In genomic region chr12:122412851-122413433, GRCh38 we compare ENCODE assay signal across 10 cellular contexts. TPM values are rescaled to one million over a fixed set of nuclear protein-coding genes. Genes with fewer than 3 reads are reported as not detected.
DNase-seq lines count a peak whose midpoint lies in the region; ATAC-seq and TF ChIP-seq lines count a peak whose summit lies in the region.
"Had no signal": no experiment of that assay in that cellular context is flagged by ENCODE, and none has a peak within 500 bp of the region (broad histone marks: within the 10 kb centered on the region; RNA-seq: fewer than 3 reads in every experiment).

No MANE protein-coding gene starts in this region.

- in situ Hi-C loops in SK-MEL-5 (cut with HindIII; ENCODE audit: low pct_unique_long_range_greater_than_20kb, low sequenced_read_pairs) = no loop called here

- H3K4me3 ChIP-seq in esophagus squamous epithelium = peak overlapping the region in 1 of 4 donors; percentile 3
- H3K4me3 ChIP-seq in stomach = no peak overlapping the region

- ATAC-seq in activated CD4-positive, CD25-positive, alpha-beta regulatory T cell treated with anti-CD3 and anti-CD28 coated beads, Interleukin-2, amount 50 U/mL, for 24 hours = peak; percentile 72 to 74
- ATAC-seq in GM19023 (IDR thresholded peaks at IDR 0.05; ENCODE audit: unreplicated experiment) (no peak), GM21786 (IDR thresholded peaks at IDR 0.05; ENCODE audit: unreplicated experiment) (no peak)

- intact Hi-C loops in esophagus squamous epithelium (cut with DNase I) = no loop called here
- intact Hi-C loops in stomach (cut with DNase I; ENCODE audit: low total_unique reads) = no loop called here

- no peaks in the 10 kb centered on the region for H3K27me3 ChIP-seq in esophagus squamous epithelium
- H3K27me3 ChIP-seq in stomach = no peaks in the 10 kb centered on the region

- no peak for TF ChIP-seq CTCF in esophagus squamous epithelium (IDR thresholded peaks at IDR 0.05)
- no peak for TF ChIP-seq CTCF in stomach (IDR thresholded peaks at IDR 0.05)

- H3K9me3 ChIP-seq in esophagus squamous epithelium (no peaks in the 10 kb centered on the region), stomach (no peaks in the 10 kb centered on the region)

- TF ChIP-seq POLR2A in esophagus squamous epithelium (IDR thresholded peaks at IDR 0.05) (no peak), stomach (IDR thresholded peaks at IDR 0.05) (no peak)

- peak overlapping the region; percentile 24 to 69 (median 60) for H3K27ac ChIP-seq in esophagus squamous epithelium
- peak overlapping the region in 4 of 5 donors; percentile 51 to 79 (median 66) for H3K27ac ChIP-seq in stomach

- DNase-seq in activated CD4-positive, CD25-positive, alpha-beta regulatory T cell treated with anti-CD3 and anti-CD28 coated beads, Interleukin-2, amount 50 U/mL, for 72 hours = no peak
- DNase-seq in SK-MEL-5 (ENCODE audit: low read depth, low spot score) (peak; percentile 35), esophagus squamous epithelium (lab: John Stamatoyannopoulos, UW) (no peak), stomach (no peak)
- no peak for DNase-seq in stimulated activated CD4-positive, alpha-beta T cell treated with anti-CD3 and anti-CD28 coated beads, Interleukin-15, amount 100 ng/mL, for 24 hours
- DNase-seq: GOT3, NCI-H510A had no signal

- no peak for TF ChIP-seq EP300 in stomach (IDR thresholded peaks at IDR 0.05)

- peaks cover 0 to 54% (median 32%) of the 10 kb centered on the region in 3 donors for H3K4me1 ChIP-seq in esophagus squamous epithelium
- H3K4me1 ChIP-seq in stomach = peaks cover 12 to 65% (median 33%) of the 10 kb centered on the region in 4 donors

- 48 to 63% methylated on average over 4 of the region's 4 CpGs for WGBS in esophagus squamous epithelium, 2 donors
- 59 to 76% (median 61%) methylated on average over 4 of the region's 4 CpGs for WGBS in stomach, 5 donors

- H3K36me3 ChIP-seq in esophagus squamous epithelium (peaks cover 0 to 21% (median 9%) of the 10 kb centered on the region in 3 donors), stomach (peaks cover 5 to 13% (median 9%) of the 10 kb centered on the region in 4 donors)

RNA-seq across cellular contexts. Expression of gene CLIP1, which starts 9.5 kb away (rescaled TPM):
- 70.3 and 84.2 TPM in 2 replicates for total RNA-seq in SK-MEL-5 (2014; rRNA removed; shearing (Covaris generic))
- polyA plus RNA-seq in SK-MEL-5 (2015; cell fraction: cytosol; rRNA removed) = 62.9 and 88.6 TPM in 2 replicates
- polyA plus RNA-seq in SK-MEL-5 (2015; cell fraction: nucleus; rRNA removed) = 87.6 and 88.7 TPM in 2 replicates
- total RNA-seq in esophagus squamous epithelium = 100 to 1,000 TPM in 3 of 4 donors, 10 to 100 TPM in 1; 78.7 to 147 (median 118) TPM
- total RNA-seq in stomach = 100 to 1,000 TPM in 1 of 5 donors, 10 to 100 TPM in 4; 66.6 to 133 (median 87.5) TPM
- polyA plus RNA-seq in stomach = 10 to 100 TPM; 16.0 to 16.7 (median 16.2) TPM

Comparison
In these comparisons a context has a peak if more than half of its experiments do, and no peak if none do; other contexts are left out.
1. ATAC-seq: peak in activated CD4-positive, CD25-positive, alpha-beta regulatory T cell treated with anti-CD3 and anti-CD28 coated beads, Interleukin-2, amount 50 U/mL, for 24 hours (2 of 2); none in GM19023 (single experiment) and GM21786 (single experiment).